ENCODE assay signal across 12 cellular contexts in the genomic region with DNA sequence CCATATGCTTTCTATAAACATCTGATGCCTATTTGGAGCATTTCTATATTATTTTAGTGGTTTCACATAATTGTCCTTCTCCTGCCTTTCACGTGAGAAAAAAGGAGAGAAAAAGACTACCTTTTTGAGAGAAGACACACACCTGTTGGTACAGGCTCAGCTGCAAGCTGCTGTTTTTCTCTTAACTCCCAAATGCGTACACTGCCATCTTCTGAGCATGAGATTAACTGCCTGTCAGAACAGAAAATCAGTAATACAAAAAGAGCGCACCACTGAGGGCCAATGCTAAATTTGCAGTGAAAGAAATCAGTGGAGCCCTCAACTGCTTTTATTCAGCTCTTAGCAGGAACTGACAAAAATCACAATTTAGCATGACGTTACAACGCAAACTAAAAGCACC. TPM values are rescaled to one million over a fixed set of nuclear protein-coding genes. Genes with fewer than 3 reads are reported as not detected.
A peak's percentile ranks its signal among the peaks of the same experiment; 100 is the strongest.
DNase-seq lines count a peak whose midpoint lies in the region; ATAC-seq, FAIRE-seq and TF ChIP-seq lines count a peak whose summit lies in the region.
"Had no signal": no experiment of that assay in that cellular context is flagged by ENCODE, and none has a peak within 500 bp of the region (broad histone marks: within the 10 kb centered on the region; RNA-seq: fewer than 3 reads in every experiment).

No MANE protein-coding gene starts in this region.

- peak; percentile 55 for FAIRE-seq in K562 (lab: Jason Lieb, UNC)

- H3K9me3 Mint-ChIP-seq in neural crest cell = no peaks in the 10 kb centered on the region
- H3K9me3 Mint-ChIP-seq: memory B cell; stimulated activated memory B cell treated with anti-CD40 and anti-IgM and Interleukin-4, amounts not matched to agents 10 μg/mL and 1 μg/mL and 100 μg/mL, for 72 hours had no signal

- CTCF ChIA-PET in K562 (lab: Yijun Ruan, JAX; ENCODE audit: low intra/inter-chr PET ratio) = no interaction called here

- H3K9ac ChIP-seq in K562 (ENCODE audit: insufficient read depth in 1 of 2, low read depth in 2 of 2, low read length in 2 of 2) = no peak overlapping the region

- no peak for TF ChIP-seq POLR2A in K562 (conservative IDR thresholded peaks at IDR 0.05)

- H3K79me2 ChIP-seq in K562 (ENCODE audit: control insufficient read depth, insufficient read depth, low read length) = no peaks in the 10 kb centered on the region

- no peak overlapping the region for H3K4me3 ChIP-seq in K562

- in situ Hi-C loops in K562 (cut with MboI) = no loop called here

- TF ChIP-seq RAD21 in K562 (CRISPR knock-in tag; conservative IDR thresholded peaks at IDR 0.05 in 1 of 2, IDR thresholded peaks at IDR 0.05 in 1 of 2) = no peak

- H4K20me1 ChIP-seq in K562 (replicated peaks; ENCODE audit: control insufficient read depth, insufficient read depth, low read length) = no peaks in the 10 kb centered on the region

- BruUV-seq in K562 (replicated peaks; lab: Mats Ljungman, UMichigan) = no TSS peak

- peak in 2 of 3 experiments; percentile 14 to 26; a peak in 1 of 6 replicates for TF ChIP-seq CTCF in K562 (IDR thresholded peaks at IDR 0.05 in 2 of 3, conservative IDR thresholded peaks at IDR 0.05 in 1 of 3; ENCODE audit: insufficient read depth in 2 of 3, low read depth in 1 of 3, low read length in 3 of 3)
- peak; percentile 58 for TF ChIP-seq CTCF in neural crest cell (conservative IDR thresholded peaks at IDR 0.05)

- H3K4me2 ChIP-seq in K562 (ENCODE audit: insufficient read depth, low read length) = no peak overlapping the region

- H3K9me3 ChIP-seq in K562 (replicated peaks; ENCODE audit: control insufficient read depth, insufficient read depth, low read depth, low read length) = no peaks in the 10 kb centered on the region

- intact Hi-C loops in K562 (cut with micrococcal nuclease) = no loop called here

- H3K4me1 ChIP-seq in K562 (replicated peaks in 1 of 2; ENCODE audit: control insufficient read depth in 2 of 2, insufficient read depth in 2 of 2, low read length in 2 of 2) = no peaks in the 10 kb centered on the region

- no peaks in the 10 kb centered on the region for H3K27me3 ChIP-seq in K562 (ENCODE audit: control insufficient read depth in 2 of 2, insufficient read depth in 2 of 2, low read length in 2 of 2)

- H3K4me3 Mint-ChIP-seq in neural crest cell = no peak overlapping the region
- H3K4me3 Mint-ChIP-seq: memory B cell; stimulated activated memory B cell treated with anti-CD40 and anti-IgM and Interleukin-4, amounts not matched to agents 10 μg/mL and 1 μg/mL and 100 μg/mL, for 72 hours had no signal

- H3K9me1 ChIP-seq in K562 (ENCODE audit: control insufficient read depth, insufficient read depth, low read length) = no peaks in the 10 kb centered on the region

- no peak for TF ChIP-seq EP300 in K562 (IDR thresholded peaks at IDR 0.05; ENCODE audit: low read length)

- H3K27ac ChIP-seq in K562 (ENCODE audit: extremely low read depth, low read depth, low read length) = no peak overlapping the region

- ATAC-seq in K562 (no peak), GM21515 (IDR thresholded peaks at IDR 0.05; ENCODE audit: unreplicated experiment) (no peak)
- ATAC-seq: stimulated activated memory B cell treated with anti-CD40 and anti-IgM and Interleukin-4, amounts not matched to agents 10 μg/mL and 1 μg/mL and 100 μg/mL, for 72 hours had no signal

- H3K27me3 Mint-ChIP-seq in neural crest cell (ENCODE audit: low read depth) = no peaks in the 10 kb centered on the region
- H3K27me3 Mint-ChIP-seq: memory B cell; stimulated activated memory B cell treated with anti-CD40 and anti-IgM and Interleukin-4, amounts not matched to agents 10 μg/mL and 1 μg/mL and 100 μg/mL, for 72 hours had no signal

- DNase-seq in NCI-H1417 (lab: John Stamatoyannopoulos, UW) (peak; percentile 13 to 60 (median 30)), NCI-H1417 treated with DMSO at 0.1 percent for 48 hours (lab: John Stamatoyannopoulos, UW) (no peak), NCI-H146 (lab: John Stamatoyannopoulos, UW) (peak; percentile 17), K562 (ENCODE audit: extremely low read depth in 1 of 4, low spot score in 3 of 4) (no peak), neural crest cell (ENCODE audit: low read depth, low spot score) (no peak), SKM-1 treated with dmso at 0.1 percent for 144 hours (lab: John Stamatoyannopoulos, UW; ENCODE audit: unreplicated experiment) (no peak)
- no peak for DNase-seq in activated effector memory CD4-positive, alpha-beta T cell treated with anti-CD3 and anti-CD28 coated beads, Interleukin-2, amount 50 U/mL, for 16 hours
- DNase-seq: activated CD4-positive, alpha-beta T cell treated with anti-CD3 and anti-CD28 coated beads for 48 hours; NK-92 treated with Interleukin-12 subunit alpha and Interleukin-12 subunit beta, amount 100 ng/mL, for 24 hours had no signal

- H3K4me1 Mint-ChIP-seq in neural crest cell = no peaks in the 10 kb centered on the region
- H3K4me1 Mint-ChIP-seq: memory B cell; stimulated activated memory B cell treated with anti-CD40 and anti-IgM and Interleukin-4, amounts not matched to agents 10 μg/mL and 1 μg/mL and 100 μg/mL, for 72 hours had no signal

- H3K27ac Mint-ChIP-seq in neural crest cell (ENCODE audit: unreplicated experiment) = no peak overlapping the region
- H3K27ac Mint-ChIP-seq: memory B cell; stimulated activated memory B cell treated with anti-CD40 and anti-IgM and Interleukin-4, amounts not matched to agents 10 μg/mL and 1 μg/mL and 100 μg/mL, for 72 hours had no signal

- H2AFZ ChIP-seq in K562 (ENCODE audit: low read depth, low read length) = no peak overlapping the region

- peaks cover 27% of the 10 kb centered on the region; the same call in 2 of the 3 replicates for H3K36me3 ChIP-seq in K562 (ENCODE audit: control insufficient read depth, insufficient read depth, low read length)

- POLR2A ChIA-PET in K562 (lab: Yijun Ruan, JAX) = interaction anchor here (1.5 kb wide), 1 partner anchor 13 kb away, joined by 5 read pairs; no protein-coding TSS in a partner anchor

- 79% methylated on average over 5 of the region's 5 CpGs for WGBS in K562 (ENCODE audit: insufficient coverage, low coverage, missing lambda C conversion rate)

- H3K36me3 Mint-ChIP-seq in neural crest cell (ENCODE audit: low read depth) = peaks cover 8% of the 10 kb centered on the region

TF ChIP-seq in K562, 482 proteins besides CTCF, POLR2A, EP300 and RAD21 (continues in another document):
- TF ChIP-seq ZNF696 (CRISPR knock-in tag; conservative IDR thresholded peaks at IDR 0.05) (no peak), BDP1 (IDR thresholded peaks at IDR 0.05; ENCODE audit: insufficient read depth, insufficient read length) (no peak), STAG1 (CRISPR knock-in tag; IDR thresholded peaks at IDR 0.05; ENCODE audit: borderline replicate concordance) (no peak), FUS (optimal IDR thresholded peaks at IDR 0.05; ENCODE audit: low read depth, low read length) (no peak), SMAD2 (IDR thresholded peaks at IDR 0.05; ENCODE audit: low read depth, low read length) (no peak), NFIX (CRISPR knock-in tag; IDR thresholded peaks at IDR 0.05; ENCODE audit: low read depth) (no peak), DMBX1 (CRISPR knock-in tag; IDR thresholded peaks at IDR 0.05; ENCODE audit: borderline replicate concordance) (no peak), ZNF174 (CRISPR knock-in tag; IDR thresholded peaks at IDR 0.05) (no peak), PRMT5 (CRISPR knock-in tag; IDR thresholded peaks at IDR 0.05) (no peak), ASH1L (IDR thresholded peaks at IDR 0.05; ENCODE audit: borderline replicate concordance, low read depth, partially characterized antibody) (no peak), MTA2 (IDR thresholded peaks at IDR 0.05; ENCODE audit: low read depth) (no peak), ZNF77 (CRISPR knock-in tag; IDR thresholded peaks at IDR 0.05) (no peak)
- TF ChIP-seq, protein P1, sequence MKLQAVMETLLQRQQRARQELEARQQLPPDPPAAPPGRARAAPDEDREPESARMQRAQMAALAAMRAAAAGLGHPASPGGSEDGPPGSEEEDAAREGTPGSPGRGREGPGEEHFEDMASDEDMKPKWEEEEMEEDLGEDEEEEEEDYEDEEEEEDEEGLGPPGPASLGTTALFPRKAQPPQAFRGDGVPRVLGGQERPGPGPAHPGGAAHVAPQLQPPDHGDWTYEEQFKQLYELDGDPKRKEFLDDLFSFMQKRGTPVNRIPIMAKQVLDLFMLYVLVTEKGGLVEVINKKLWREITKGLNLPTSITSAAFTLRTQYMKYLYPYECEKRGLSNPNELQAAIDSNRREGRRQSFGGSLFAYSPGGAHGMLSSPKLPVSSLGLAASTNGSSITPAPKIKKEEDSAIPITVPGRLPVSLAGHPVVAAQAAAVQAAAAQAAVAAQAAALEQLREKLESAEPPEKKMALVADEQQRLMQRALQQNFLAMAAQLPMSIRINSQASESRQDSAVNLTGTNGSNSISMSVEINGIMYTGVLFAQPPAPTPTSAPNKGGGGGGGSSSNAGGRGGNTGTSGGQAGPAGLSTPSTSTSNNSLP (IDR thresholded peaks at IDR 0.05; ENCODE audit: borderline replicate concordance, low read depth, low read length) = no peak

RNA-seq across cellular contexts. Expression of a gene that starts 54.9 kb away (rescaled TPM):
- 23.2 and 59.0 TPM in 2 replicates for total RNA-seq in K562 (2011; cell fraction: chromatin; rRNA removed; ENCODE audit: low replicate concordance)
- total RNA-seq in K562 (2011; cell fraction: nucleolus; rRNA removed) = 14.2 and 15.0 TPM in 2 replicates
- 30.9 and 43.3 TPM in 2 replicates for total RNA-seq in K562 (2011; cell fraction: nucleoplasm; rRNA removed)
- 33.6 and 36.0 TPM in 2 replicates for total RNA-seq in K562 (2014; rRNA removed)
- total RNA-seq in K562 (2014; rRNA removed; fragmentation: Illumina TruSeq; extraction: Trizol) = 56.5 and 60.4 TPM in 2 replicates
- 46.1 and 48.0 TPM in 2 replicates for total RNA-seq in K562 (2015; rRNA removed; fragmentation: Illumina TruSeq; extraction: Trizol)
- total RNA-seq in K562 (2021) = 43.0 and 45.3 TPM in 2 replicates
- polyA plus RNA-seq in K562 (2011; rRNA removed) = 48.7 and 60.2 TPM in 2 replicates
- polyA plus RNA-seq in K562 (2011; cell fraction: cytosol; rRNA removed) = 16.6 and 25.3 TPM in 2 replicates
- polyA plus RNA-seq in K562 (2011; cell fraction: nucleus; rRNA removed) = 29.1 and 44.4 TPM in 2 replicates
- 53.2 and 64.8 TPM in 2 replicates for polyA plus RNA-seq in K562 (2012)
- 51.9 and 55.5 TPM in 2 replicates for polyA plus RNA-seq in K562 (2014; fragmentation: Illumina TruSeq; extraction: Trizol)
- 10 to 100 TPM; 66.2 to 67.2 TPM for polyA plus RNA-seq in K562 (2014; fragmentation: Nextera tagmentation; extraction: Ambion mirVana)
- 44.7 and 47.6 TPM in 2 replicates for polyA plus RNA-seq in K562 (2014; rRNA removed)
- polyA minus RNA-seq in K562 (2011; rRNA and poly(A)+ RNA removed) = 89.9 and 93.7 TPM in 2 replicates
- polyA minus RNA-seq in K562 (2011; cell fraction: cytosol; rRNA and poly(A)+ RNA removed) = 31.4 and 36.0 TPM in 2 replicates
- 26.7 and 45.7 TPM in 2 replicates for polyA minus RNA-seq in K562 (2011; cell fraction: nucleus; rRNA and poly(A)+ RNA removed)
- total RNA-seq in neural crest cell = 57.5 and 60.5 TPM in 2 replicates

Comparison
In these comparisons a context has a peak if more than half of its experiments do, and no peak if none do; other contexts are left out.
1. DNase-seq: peak in NCI-H1417 (3 of 3) and NCI-H146 (single experiment); none in NCI-H1417 treated with DMSO at 0.1 percent for 48 hours (single experiment), K562 (0 of 4), neural crest cell (single experiment), SKM-1 treated with dmso at 0.1 percent for 144 hours (single experiment) and activated effector memory CD4-positive, alpha-beta T cell treated with anti-CD3 and anti-CD28 coated beads, Interleukin-2, amount 50 U/mL, for 16 hours (single experiment).